In the genomic region with DNA sequence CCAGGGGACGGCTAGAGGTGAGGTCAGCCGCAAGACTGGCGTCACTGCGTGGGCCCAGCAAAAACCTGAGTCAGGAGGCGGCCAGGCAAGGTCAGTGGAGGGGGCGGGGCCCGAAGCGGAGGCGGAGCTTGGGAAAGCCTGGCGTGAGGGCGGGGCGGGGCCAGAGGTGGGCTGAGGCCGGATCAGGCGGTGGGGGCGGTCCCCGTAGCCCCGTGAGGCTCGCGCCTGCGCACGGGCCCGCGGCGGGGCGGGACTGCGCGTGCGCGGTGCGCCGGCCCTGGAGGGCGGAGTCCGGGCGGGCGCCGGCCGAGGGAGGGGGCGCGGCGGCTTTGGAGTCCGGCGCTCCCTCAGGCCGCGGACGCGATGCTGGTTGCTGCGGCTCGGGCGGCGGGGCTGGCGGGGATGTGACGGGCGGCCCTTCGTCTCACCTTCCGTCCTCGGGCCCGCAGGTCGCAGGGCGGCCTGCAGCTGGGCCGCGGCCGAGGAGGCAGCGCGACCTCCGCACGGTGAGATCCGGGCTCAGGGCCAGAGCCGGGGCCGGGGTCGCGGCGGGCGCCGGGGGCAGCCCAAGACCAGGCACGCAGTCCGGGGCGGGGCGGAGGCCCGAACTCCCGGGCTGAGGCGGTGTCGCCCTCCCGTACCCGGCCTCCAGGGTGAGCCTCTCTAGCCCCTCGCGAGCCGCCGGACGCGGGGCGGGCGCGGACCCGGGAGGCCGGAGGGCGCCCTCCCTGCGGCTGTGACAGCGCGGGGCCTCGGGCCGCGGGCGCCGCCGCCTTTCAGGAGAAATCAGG, we compare ENCODE assay signal across 1 cellular context.
A peak's percentile ranks its signal among the peaks of the same experiment; 100 is the strongest.
TF ChIP-seq lines count a peak whose summit lies in the region.

A gene with protein sequence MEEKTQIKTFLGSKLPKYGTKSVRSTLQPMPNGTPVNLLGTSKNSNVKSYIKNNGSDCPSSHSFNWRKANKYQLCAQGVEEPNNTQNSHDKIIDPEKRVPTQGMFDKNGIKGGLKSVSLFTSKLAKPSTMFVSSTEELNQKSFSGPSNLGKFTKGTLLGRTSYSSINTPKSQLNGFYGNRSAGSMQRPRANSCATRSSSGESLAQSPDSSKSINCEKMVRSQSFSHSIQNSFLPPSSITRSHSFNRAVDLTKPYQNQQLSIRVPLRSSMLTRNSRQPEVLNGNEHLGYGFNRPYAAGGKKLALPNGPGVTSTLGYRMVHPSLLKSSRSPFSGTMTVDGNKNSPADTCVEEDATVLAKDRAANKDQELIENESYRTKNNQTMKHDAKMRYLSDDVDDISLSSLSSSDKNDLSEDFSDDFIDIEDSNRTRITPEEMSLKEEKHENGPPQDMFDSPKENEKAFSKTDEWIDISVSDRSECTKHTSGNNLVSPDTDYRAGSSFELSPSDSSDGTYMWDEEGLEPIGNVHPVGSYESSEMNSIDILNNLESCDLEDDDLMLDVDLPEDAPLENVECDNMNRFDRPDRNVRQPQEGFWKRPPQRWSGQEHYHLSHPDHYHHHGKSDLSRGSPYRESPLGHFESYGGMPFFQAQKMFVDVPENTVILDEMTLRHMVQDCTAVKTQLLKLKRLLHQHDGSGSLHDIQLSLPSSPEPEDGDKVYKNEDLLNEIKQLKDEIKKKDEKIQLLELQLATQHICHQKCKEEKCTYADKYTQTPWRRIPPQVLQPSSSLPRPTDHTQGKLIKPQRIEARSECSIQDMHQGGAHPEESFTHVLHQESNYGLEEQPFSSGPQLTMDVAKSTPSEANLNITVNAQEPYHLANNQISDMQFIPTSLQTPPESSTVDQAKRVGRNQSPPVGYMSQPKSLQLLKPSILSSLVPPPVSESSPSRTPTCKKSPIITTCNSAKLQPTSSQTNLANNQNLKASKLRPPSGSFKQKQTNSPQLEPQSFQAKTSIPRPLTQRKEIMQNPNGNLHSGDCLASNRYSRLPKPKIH (plus strand): TSS at position 287 of the 791 bp plus-strand sequence. CDS start 42,464 bp downstream, outside the sequence.

TF ChIP-seq in K562, 482 proteins besides CTCF, POLR2A, EP300 and RAD21 (continued from another document and continues in another):
- TF ChIP-seq, protein P1, sequence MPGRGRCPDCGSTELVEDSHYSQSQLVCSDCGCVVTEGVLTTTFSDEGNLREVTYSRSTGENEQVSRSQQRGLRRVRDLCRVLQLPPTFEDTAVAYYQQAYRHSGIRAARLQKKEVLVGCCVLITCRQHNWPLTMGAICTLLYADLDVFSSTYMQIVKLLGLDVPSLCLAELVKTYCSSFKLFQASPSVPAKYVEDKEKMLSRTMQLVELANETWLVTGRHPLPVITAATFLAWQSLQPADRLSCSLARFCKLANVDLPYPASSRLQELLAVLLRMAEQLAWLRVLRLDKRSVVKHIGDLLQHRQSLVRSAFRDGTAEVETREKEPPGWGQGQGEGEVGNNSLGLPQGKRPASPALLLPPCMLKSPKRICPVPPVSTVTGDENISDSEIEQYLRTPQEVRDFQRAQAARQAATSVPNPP (IDR thresholded peaks at IDR 0.05; ENCODE audit: borderline replicate concordance, insufficient read depth, insufficient read length): no peak
- TF ChIP-seq, protein P2, sequence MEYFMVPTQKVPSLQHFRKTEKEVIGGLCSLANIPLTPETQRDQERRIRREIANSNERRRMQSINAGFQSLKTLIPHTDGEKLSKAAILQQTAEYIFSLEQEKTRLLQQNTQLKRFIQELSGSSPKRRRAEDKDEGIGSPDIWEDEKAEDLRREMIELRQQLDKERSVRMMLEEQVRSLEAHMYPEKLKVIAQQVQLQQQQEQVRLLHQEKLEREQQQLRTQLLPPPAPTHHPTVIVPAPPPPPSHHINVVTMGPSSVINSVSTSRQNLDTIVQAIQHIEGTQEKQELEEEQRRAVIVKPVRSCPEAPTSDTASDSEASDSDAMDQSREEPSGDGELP (CRISPR knock-in tag; IDR thresholded peaks at IDR 0.05; ENCODE audit: borderline replicate concordance): peak; percentile 79
- TF ChIP-seq ATF1 (CRISPR knock-in tag; IDR thresholded peaks at IDR 0.05) (no peak), ATF1 (tag; IDR thresholded peaks at IDR 0.05) (no peak; the same call in none of the 2 replicates), POLR2G (IDR thresholded peaks at IDR 0.05; ENCODE audit: low read depth, low read length) (peak; percentile 88), CHD4 (IDR thresholded peaks at IDR 0.05; ENCODE audit: insufficient read depth, insufficient replicate concordance, low read depth, low read length, poor library complexity, severe bottlenecking) (no peak), ZNF324 (CRISPR knock-in tag; IDR thresholded peaks at IDR 0.05) (peak; percentile 47; the same call in 1 of the 2 replicates), PHF8 (IDR thresholded peaks at IDR 0.05; ENCODE audit: borderline replicate concordance, low read length) (peak; percentile 83; the same call in 1 of the 2 replicates), DMBX1 (CRISPR knock-in tag; IDR thresholded peaks at IDR 0.05; ENCODE audit: borderline replicate concordance) (no peak), MAFF (IDR thresholded peaks at IDR 0.05; ENCODE audit: low read length) (peak; percentile 4; the same call in 1 of the 2 replicates), NR2C2 (CRISPR knock-in tag; IDR thresholded peaks at IDR 0.05) (peak; percentile 42; the same call in 1 of the 2 replicates), NR2C2 (tag; IDR thresholded peaks at IDR 0.05) (peak; percentile 84), TBP (optimal IDR thresholded peaks at IDR 0.05; ENCODE audit: low read depth, low read length) (peak; percentile 87), TAF1 (IDR thresholded peaks at IDR 0.05; ENCODE audit: control insufficient read depth, extremely low read depth, insufficient read depth, low read length, severe bottlenecking) (peak; percentile 10), CREB1 (IDR thresholded peaks at IDR 0.05) (peak; percentile 85), CREB1 (CRISPR knock-in tag; IDR thresholded peaks at IDR 0.05) (no peak; the same call in 1 of the 2 replicates), CXXC5 (CRISPR knock-in tag; IDR thresholded peaks at IDR 0.05) (peak; percentile 79), PHB2 (IDR thresholded peaks at IDR 0.05; ENCODE audit: low read depth) (no peak), KDM5B (IDR thresholded peaks at IDR 0.05; ENCODE audit: insufficient replicate concordance, low read depth, low read length) (peak; percentile 73), ZNF24 (IDR thresholded peaks at IDR 0.05) (peak; percentile 32; the same call in 1 of the 2 replicates), HEY1 (CRISPR knock-in tag; IDR thresholded peaks at IDR 0.05; ENCODE audit: borderline replicate concordance) (no peak), RBM15 (IDR thresholded peaks at IDR 0.05; ENCODE audit: insufficient read depth, low read length) (no peak), LARP7 (IDR thresholded peaks at IDR 0.05) (no peak), ZNF316 (IDR thresholded peaks at IDR 0.05) (peak; percentile 88), ZNF274 (IDR thresholded peaks at IDR 0.05; ENCODE audit: borderline replicate concordance, low read depth, low read length) (no peak), HDAC1 (IDR thresholded peaks at IDR 0.05) (0 out of 4 replicates have a peak, but pooled peaks of 1 of the 2 experiments have one; percentile 2), EGR1 (conservative IDR thresholded peaks at IDR 0.05) (peak; percentile 92), ZNF282 (CRISPR knock-in tag; IDR thresholded peaks at IDR 0.05) (no peak), ZNF551 (CRISPR knock-in tag; IDR thresholded peaks at IDR 0.05) (no peak), HNRNPH1 (optimal IDR thresholded peaks at IDR 0.05; ENCODE audit: low read depth, low read length) (no peak), GATAD2B (IDR thresholded peaks at IDR 0.05; ENCODE audit: borderline replicate concordance) (peak; percentile 94), RBBP5 (IDR thresholded peaks at IDR 0.05; ENCODE audit: borderline replicate concordance, insufficient read depth, low read length, poor library complexity, severe bottlenecking) (peak; percentile 93), ZFX (CRISPR knock-in tag; IDR thresholded peaks at IDR 0.05) (peak; percentile 82)
- TF ChIP-seq, protein P3, sequence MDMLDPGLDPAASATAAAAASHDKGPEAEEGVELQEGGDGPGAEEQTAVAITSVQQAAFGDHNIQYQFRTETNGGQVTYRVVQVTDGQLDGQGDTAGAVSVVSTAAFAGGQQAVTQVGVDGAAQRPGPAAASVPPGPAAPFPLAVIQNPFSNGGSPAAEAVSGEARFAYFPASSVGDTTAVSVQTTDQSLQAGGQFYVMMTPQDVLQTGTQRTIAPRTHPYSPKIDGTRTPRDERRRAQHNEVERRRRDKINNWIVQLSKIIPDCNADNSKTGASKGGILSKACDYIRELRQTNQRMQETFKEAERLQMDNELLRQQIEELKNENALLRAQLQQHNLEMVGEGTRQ (CRISPR knock-in tag; IDR thresholded peaks at IDR 0.05): 0 out of 2 replicates have a peak, but pooled peaks have one; percentile 6
- TF ChIP-seq, protein P4, sequence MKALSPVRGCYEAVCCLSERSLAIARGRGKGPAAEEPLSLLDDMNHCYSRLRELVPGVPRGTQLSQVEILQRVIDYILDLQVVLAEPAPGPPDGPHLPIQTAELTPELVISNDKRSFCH (CRISPR knock-in tag; IDR thresholded peaks at IDR 0.05): no peak
- TF ChIP-seq, protein P4 (tag; IDR thresholded peaks at IDR 0.05): peak; percentile 67; the same call in 1 of the 2 replicates
- TF ChIP-seq, protein P5, sequence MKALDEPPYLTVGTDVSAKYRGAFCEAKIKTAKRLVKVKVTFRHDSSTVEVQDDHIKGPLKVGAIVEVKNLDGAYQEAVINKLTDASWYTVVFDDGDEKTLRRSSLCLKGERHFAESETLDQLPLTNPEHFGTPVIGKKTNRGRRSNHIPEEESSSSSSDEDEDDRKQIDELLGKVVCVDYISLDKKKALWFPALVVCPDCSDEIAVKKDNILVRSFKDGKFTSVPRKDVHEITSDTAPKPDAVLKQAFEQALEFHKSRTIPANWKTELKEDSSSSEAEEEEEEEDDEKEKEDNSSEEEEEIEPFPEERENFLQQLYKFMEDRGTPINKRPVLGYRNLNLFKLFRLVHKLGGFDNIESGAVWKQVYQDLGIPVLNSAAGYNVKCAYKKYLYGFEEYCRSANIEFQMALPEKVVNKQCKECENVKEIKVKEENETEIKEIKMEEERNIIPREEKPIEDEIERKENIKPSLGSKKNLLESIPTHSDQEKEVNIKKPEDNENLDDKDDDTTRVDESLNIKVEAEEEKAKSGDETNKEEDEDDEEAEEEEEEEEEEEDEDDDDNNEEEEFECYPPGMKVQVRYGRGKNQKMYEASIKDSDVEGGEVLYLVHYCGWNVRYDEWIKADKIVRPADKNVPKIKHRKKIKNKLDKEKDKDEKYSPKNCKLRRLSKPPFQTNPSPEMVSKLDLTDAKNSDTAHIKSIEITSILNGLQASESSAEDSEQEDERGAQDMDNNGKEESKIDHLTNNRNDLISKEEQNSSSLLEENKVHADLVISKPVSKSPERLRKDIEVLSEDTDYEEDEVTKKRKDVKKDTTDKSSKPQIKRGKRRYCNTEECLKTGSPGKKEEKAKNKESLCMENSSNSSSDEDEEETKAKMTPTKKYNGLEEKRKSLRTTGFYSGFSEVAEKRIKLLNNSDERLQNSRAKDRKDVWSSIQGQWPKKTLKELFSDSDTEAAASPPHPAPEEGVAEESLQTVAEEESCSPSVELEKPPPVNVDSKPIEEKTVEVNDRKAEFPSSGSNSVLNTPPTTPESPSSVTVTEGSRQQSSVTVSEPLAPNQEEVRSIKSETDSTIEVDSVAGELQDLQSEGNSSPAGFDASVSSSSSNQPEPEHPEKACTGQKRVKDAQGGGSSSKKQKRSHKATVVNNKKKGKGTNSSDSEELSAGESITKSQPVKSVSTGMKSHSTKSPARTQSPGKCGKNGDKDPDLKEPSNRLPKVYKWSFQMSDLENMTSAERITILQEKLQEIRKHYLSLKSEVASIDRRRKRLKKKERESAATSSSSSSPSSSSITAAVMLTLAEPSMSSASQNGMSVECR (CRISPR knock-in tag; IDR thresholded peaks at IDR 0.05): 0 out of 2 replicates have a peak, but pooled peaks have one; percentile 47
- TF ChIP-seq, protein P6, sequence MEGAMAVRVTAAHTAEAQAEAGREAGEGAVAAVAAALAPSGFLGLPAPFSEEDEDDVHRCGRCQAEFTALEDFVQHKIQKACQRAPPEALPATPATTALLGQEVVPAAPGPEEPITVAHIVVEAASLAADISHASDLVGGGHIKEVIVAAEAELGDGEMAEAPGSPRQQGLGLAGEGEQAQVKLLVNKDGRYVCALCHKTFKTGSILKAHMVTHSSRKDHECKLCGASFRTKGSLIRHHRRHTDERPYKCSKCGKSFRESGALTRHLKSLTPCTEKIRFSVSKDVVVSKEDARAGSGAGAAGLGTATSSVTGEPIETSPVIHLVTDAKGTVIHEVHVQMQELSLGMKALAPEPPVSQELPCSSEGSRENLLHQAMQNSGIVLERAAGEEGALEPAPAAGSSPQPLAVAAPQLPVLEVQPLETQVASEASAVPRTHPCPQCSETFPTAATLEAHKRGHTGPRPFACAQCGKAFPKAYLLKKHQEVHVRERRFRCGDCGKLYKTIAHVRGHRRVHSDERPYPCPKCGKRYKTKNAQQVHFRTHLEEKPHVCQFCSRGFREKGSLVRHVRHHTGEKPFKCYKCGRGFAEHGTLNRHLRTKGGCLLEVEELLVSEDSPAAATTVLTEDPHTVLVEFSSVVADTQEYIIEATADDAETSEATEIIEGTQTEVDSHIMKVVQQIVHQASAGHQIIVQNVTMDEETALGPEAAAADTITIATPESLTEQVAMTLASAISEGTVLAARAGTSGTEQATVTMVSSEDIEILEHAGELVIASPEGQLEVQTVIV (CRISPR knock-in tag; IDR thresholded peaks at IDR 0.05; ENCODE audit: borderline replicate concordance): no peak
- TF ChIP-seq, protein P7, sequence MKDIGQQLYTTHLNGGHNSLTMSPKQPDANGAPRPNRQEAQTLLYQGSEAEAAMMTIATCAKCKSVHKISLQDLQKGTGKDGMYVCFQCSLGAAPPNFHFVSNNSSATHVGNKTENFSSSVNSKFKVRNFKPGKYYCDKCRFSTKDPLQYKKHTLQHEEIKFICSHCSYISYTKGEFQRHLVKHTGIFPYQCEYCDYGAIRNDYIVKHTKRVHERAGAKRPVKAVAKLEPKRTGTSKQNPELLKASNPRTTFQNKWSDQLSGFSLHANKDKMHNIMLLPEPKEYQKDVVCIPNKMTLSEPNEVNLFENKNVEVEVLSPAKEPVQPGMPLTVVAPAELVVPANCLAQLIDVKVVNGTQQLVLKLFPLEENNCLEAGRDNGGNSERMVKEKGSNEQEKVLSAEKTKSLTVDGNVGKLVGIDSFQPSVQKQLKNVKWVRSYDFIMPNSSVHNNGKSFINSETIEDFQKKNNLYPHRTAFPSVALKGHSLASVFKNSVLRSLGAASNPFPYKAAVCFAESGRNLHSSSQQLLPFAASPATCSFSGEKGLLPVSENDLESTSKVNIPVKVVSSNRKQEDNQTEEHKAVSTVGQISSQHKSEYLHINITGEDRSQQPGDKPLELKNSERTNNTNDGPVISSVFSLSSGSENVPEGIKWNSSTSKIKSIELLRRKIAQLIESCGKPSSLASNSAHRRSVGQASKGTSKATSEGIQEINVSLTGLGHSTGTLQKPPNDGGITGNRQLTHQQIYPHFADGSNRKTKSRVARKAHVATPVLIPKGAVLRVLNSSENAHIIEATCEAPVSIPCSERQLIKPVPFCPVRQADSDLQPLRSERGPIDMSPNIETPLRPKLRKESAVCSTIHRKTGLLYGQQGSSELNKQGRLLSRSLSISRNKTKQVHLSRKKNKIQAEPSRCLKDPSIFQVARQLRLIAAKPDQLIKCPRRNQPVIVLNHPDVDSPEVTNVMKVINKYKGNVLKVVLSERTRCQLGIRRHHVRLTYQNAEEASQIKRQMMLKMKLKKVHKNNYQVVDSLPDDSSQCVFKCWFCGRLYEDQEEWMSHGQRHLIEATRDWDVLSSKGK (CRISPR knock-in tag; IDR thresholded peaks at IDR 0.05): no peak
